ENCODE assay signal across 15 cellular contexts in genomic region chr5:179165421-179166170, GRCh38.
A peak's percentile ranks its signal among the peaks of the same experiment; 100 is the strongest.
DNase-seq lines count a peak whose midpoint lies in the region; ATAC-seq, FAIRE-seq and TF ChIP-seq lines count a peak whose summit lies in the region.
"Had no signal": no experiment of that assay in that cellular context is flagged by ENCODE, and none has a peak within 500 bp of the region (broad histone marks: within the 10 kb centered on the region; RNA-seq: fewer than 3 reads in every experiment).

No MANE protein-coding gene starts in this region.

- FAIRE-seq in kidney (lab: Jason Lieb, UNC) = no peak

- H3K27ac ChIP-seq in heart right ventricle (no peak overlapping the region), WERI-Rb-1 (peak overlapping the region; percentile 34), kidney (ENCODE audit: low read depth in 2 of 2, low read length in 2 of 2) (no peak overlapping the region)

- no peak for ATAC-seq in Right ventricle myocardium inferior
- ATAC-seq in heart right ventricle = no peak
- ATAC-seq: PC-3 had no signal

- H3K27me3 ChIP-seq in heart right ventricle (peaks cover 0 to 18% (median 15%) of the 10 kb centered on the region in 7 donors), WERI-Rb-1 (ENCODE audit: insufficient read depth, low read depth, severe bottlenecking) (no peaks in the 10 kb centered on the region)

- peak; percentile 64 for DNase-seq in Right ventricle myocardium inferior (ENCODE audit: missing footprints)
- DNase-seq in heart right ventricle = no peak
- DNase-seq in WERI-Rb-1 = peak; percentile 24
- DNase-seq in kidney = peak; percentile 61
- peak; percentile 72 for DNase-seq in posterior vena cava (ENCODE audit: low spot score)
- DNase-seq in NCI-H1436 treated with DMSO at 0.1 percent for 48 hours (lab: John Stamatoyannopoulos, UW) = no peak
- no peak for DNase-seq in NCI-H2171 (lab: John Stamatoyannopoulos, UW)
- DNase-seq in SKM-1 (lab: John Stamatoyannopoulos, UW; ENCODE audit: unreplicated experiment) = no peak
- DNase-seq: H7, IMR-90, NCI-H146, NCI-H2081 treated with DMSO at 0.1 percent for 48 hours, NCI-H226, NCI-H526, PC-3 had no signal

- WGBS in heart right ventricle, 2 donors = 87 to 90% methylated on average over 15 of the region's 15 CpGs

- H3K36me3 ChIP-seq in heart right ventricle (peaks cover 0 to 9% (median 0%) of the 10 kb centered on the region in 9 donors), WERI-Rb-1 (no peaks in the 10 kb centered on the region), kidney (ENCODE audit: control insufficient read depth in 1 of 2, insufficient read depth in 2 of 2, low read length in 2 of 2) (no peaks in the 10 kb centered on the region)

- no peak overlapping the region for H3K4me3 ChIP-seq in heart right ventricle
- H3K4me3 ChIP-seq in WERI-Rb-1 (ENCODE audit: low read depth, low read length) = no peak overlapping the region
- no peak overlapping the region for H3K4me3 ChIP-seq in kidney (ENCODE audit: low read length in 2 of 2)

- TF ChIP-seq CTCF in heart right ventricle (IDR thresholded peaks at IDR 0.05) (no peak), WERI-Rb-1 (IDR thresholded peaks at IDR 0.05; ENCODE audit: low read depth, low read length) (no peak), kidney (IDR thresholded peaks at IDR 0.05; ENCODE audit: borderline replicate concordance, extremely low read depth, insufficient read depth) (no peak)

- no peak overlapping the region for H3K9ac ChIP-seq in kidney (ENCODE audit: low read length in 2 of 2)

- intact Hi-C loops in Right ventricle myocardium inferior (cut with DNase I) (loop anchor here (5.0 kb wide), 1 partner anchor 177 kb away; no protein-coding TSS in a partner anchor), heart right ventricle (cut with DNase I) (loop anchor here (2.0 to 10.0 kb wide), 6 partner anchors 177 to 329 kb away; partner anchors contain the start of gene ADAMTS2 (in 6 of the 10)), kidney (cut with DNase I) (loop anchor here (5.0 kb wide), 1 partner anchor 327 kb away; no protein-coding TSS in a partner anchor), posterior vena cava (cut with DNase I) (loop anchor here (1.0 to 5.0 kb wide), 4 partner anchors 179 to 329 kb away; partner anchors contain the start of gene ADAMTS2 (in 1 of the 2))

- H3K9me3 ChIP-seq in heart right ventricle (peaks cover 0 to 11% (median 0%) of the 10 kb centered on the region in 11 donors), WERI-Rb-1 (ENCODE audit: severe bottlenecking) (no peaks in the 10 kb centered on the region), kidney (ENCODE audit: control insufficient read depth in 1 of 2, low read length in 2 of 2) (no peaks in the 10 kb centered on the region)

- H3K4me1 ChIP-seq in heart right ventricle = peaks cover 0 to 12% (median 7%) of the 10 kb centered on the region in 9 donors
- peaks cover 0 to 5% of the 10 kb centered on the region in 2 donors for H3K4me1 ChIP-seq in kidney (ENCODE audit: control insufficient read depth in 1 of 2, insufficient read depth in 1 of 2, low read depth in 1 of 2, low read length in 2 of 2)

Comparison
In these comparisons a context has a peak if more than half of its experiments do, and no peak if none do; other contexts are left out.
1. DNase-seq: peak in Right ventricle myocardium inferior (single experiment), WERI-Rb-1 (single experiment), kidney (single experiment) and posterior vena cava (single experiment); none in heart right ventricle (0 of 2), NCI-H1436 treated with DMSO at 0.1 percent for 48 hours (single experiment), NCI-H2171 (single experiment) and SKM-1 (single experiment).